23 cellular contexts compared by ENCODE assay signal in genomic region chr12:106455100-106455499, GRCh38.
DNase-seq lines count a peak whose midpoint lies in the region; ATAC-seq and TF ChIP-seq lines count a peak whose summit lies in the region.
"Had no signal": no experiment of that assay in that cellular context is flagged by ENCODE, and none has a peak within 500 bp of the region (broad histone marks: within the 10 kb centered on the region; RNA-seq: fewer than 3 reads in every experiment).

No MANE protein-coding gene starts in this region.

- no peaks in the 10 kb centered on the region for H3F3A ChIP-seq in neural progenitor cell (ENCODE audit: low read depth)

- H3K79me2 ChIP-seq in OCI-LY3 (ENCODE audit: low read length), result no peaks in the 10 kb centered on the region
- no peaks in the 10 kb centered on the region for H3K79me2 ChIP-seq in neural progenitor cell (ENCODE audit: low read depth)

- DNase-seq in GM13976 (ENCODE audit: low spot score) (peak; percentile 7), neural progenitor cell (ENCODE audit: low spot score) (no peak), right atrium auricular region (ENCODE audit: low spot score) (no peak)
- DNase-seq in NK-92 treated with Interleukin-12 subunit alpha and Interleukin-12 subunit beta, amount 100 ng/mL, for 24 hours (lab: John Stamatoyannopoulos, UW), result no peak
- DNase-seq: activated naive CD4-positive, alpha-beta T cell treated with anti-CD3 and anti-CD28 coated beads, Interleukin-2, amount 50 U/mL, for 16 hours; activated T-cell treated with anti-CD3 and anti-CD28 coated beads, Interleukin-2, amount 50 U/mL, for 72 hours; CD4-positive, alpha-beta T cell; DMS 273 treated with DMSO at 0.1 percent for 48 hours; head of caudate nucleus; MG63; NCI-H2171; NCI-H69; PC-3; SHP77; T-cell had no signal

- peak overlapping the region; percentile 78 for H2AFZ ChIP-seq in OCI-LY3 (ENCODE audit: low read depth, low read length)
- no peak overlapping the region for H2AFZ ChIP-seq in neural progenitor cell (replicated peaks)

- H3K4me3 Mint-ChIP-seq in neural progenitor cell, result no peak overlapping the region
- H3K4me3 Mint-ChIP-seq: activated T-cell treated with anti-CD3 and anti-CD28 coated beads, Interleukin-2, amount 50 U/mL, for 72 hours; CD4-positive, alpha-beta T cell; nephron; T-cell had no signal

- peaks cover 35% of the 10 kb centered on the region for H3K4me1 Mint-ChIP-seq in neural progenitor cell

- no peaks in the 10 kb centered on the region for H3K9me3 Mint-ChIP-seq in neural progenitor cell
- H3K9me3 Mint-ChIP-seq: activated T-cell treated with anti-CD3 and anti-CD28 coated beads, Interleukin-2, amount 50 U/mL, for 72 hours; CD4-positive, alpha-beta T cell; nephron; T-cell had no signal

- H3K9me3 ChIP-seq in OCI-LY3 (ENCODE audit: insufficient read depth, low read length) (no peaks in the 10 kb centered on the region), neural progenitor cell (ENCODE audit: low read depth) (no peaks in the 10 kb centered on the region), right atrium auricular region (no peaks in the 10 kb centered on the region)
- H3K9me3 ChIP-seq: HAP-1, MG63 had no signal

- H3K4me2 ChIP-seq in OCI-LY3 (ENCODE audit: low read length) (peak overlapping the region; percentile 71), neural progenitor cell (no peak overlapping the region)

- in situ Hi-C loops in GM13976 (cut with MboI; ENCODE audit: low sequenced_read_pairs, unreplicated experiment), result no loop called here

- TF ChIP-seq CTCF in GM13976 (IDR thresholded peaks at IDR 0.05; ENCODE audit: borderline replicate concordance, control extremely low read depth, extremely low read depth, insufficient read depth, missing control alignments), result no peak
- no peak for TF ChIP-seq CTCF in OCI-LY3 (IDR thresholded peaks at IDR 0.05; ENCODE audit: low read depth, low read length)
- TF ChIP-seq CTCF in neural progenitor cell (IDR thresholded peaks at IDR 0.05), result no peak
- no peak for TF ChIP-seq CTCF in right atrium auricular region (IDR thresholded peaks at IDR 0.05)

- H3K4me1 ChIP-seq in OCI-LY3 (ENCODE audit: low read length) (peaks cover 39% of the 10 kb centered on the region), neural progenitor cell (peaks cover 17% of the 10 kb centered on the region), right atrium auricular region (no peaks in the 10 kb centered on the region)

- ATAC-seq in GM21723 (IDR thresholded peaks at IDR 0.05; ENCODE audit: unreplicated experiment), result peak; percentile 63
- ATAC-seq in HG02981 (IDR thresholded peaks at IDR 0.05; ENCODE audit: unreplicated experiment), result no peak
- ATAC-seq in GM21576 (IDR thresholded peaks at IDR 0.05; ENCODE audit: unreplicated experiment), result no peak
- ATAC-seq: activated T-cell treated with anti-CD3 and anti-CD28 coated beads, Interleukin-2, amount 50 U/mL, for 72 hours; K562; PC-3; T-cell had no signal

- H3K9ac ChIP-seq in OCI-LY3 (ENCODE audit: low read length) (peak overlapping the region; percentile 47), neural progenitor cell (no peak overlapping the region)

- peak overlapping the region; percentile 55 for H3K4me3 ChIP-seq in OCI-LY3 (ENCODE audit: low read length)
- H3K4me3 ChIP-seq in neural progenitor cell, result no peak overlapping the region
- no peak overlapping the region for H3K4me3 ChIP-seq in right atrium auricular region
- H3K4me3 ChIP-seq: cardiac muscle cell, HAP-1, K562, MG63 had no signal

- H4K20me1 ChIP-seq in OCI-LY3 (ENCODE audit: insufficient read depth, low read length) (no peaks in the 10 kb centered on the region), neural progenitor cell (ENCODE audit: low read depth) (no peaks in the 10 kb centered on the region)

- H3K27ac ChIP-seq in OCI-LY3 (ENCODE audit: low read length) (peak overlapping the region; percentile 80), neural progenitor cell (no peak overlapping the region), right atrium auricular region (no peak overlapping the region)
- H3K27ac ChIP-seq: cardiac muscle cell had no signal

- H3K27me3 ChIP-seq in OCI-LY3 (ENCODE audit: low read depth, low read length), result no peaks in the 10 kb centered on the region
- no peaks in the 10 kb centered on the region for H3K27me3 ChIP-seq in neural progenitor cell
- H3K27me3 ChIP-seq in right atrium auricular region, result no peaks in the 10 kb centered on the region
- H3K27me3 ChIP-seq: cardiac muscle cell, MG63 had no signal

- H3K36me3 ChIP-seq in OCI-LY3 (replicated peaks; ENCODE audit: low read depth, low read length), result peaks cover 7% of the 10 kb centered on the region
- H3K36me3 ChIP-seq in neural progenitor cell, result no peaks in the 10 kb centered on the region
- peaks cover 8% of the 10 kb centered on the region for H3K36me3 ChIP-seq in right atrium auricular region

- peaks cover 2% of the 10 kb centered on the region for H3K27me3 Mint-ChIP-seq in neural progenitor cell (ENCODE audit: insufficient read depth, low read depth)
- H3K27me3 Mint-ChIP-seq: CD4-positive, alpha-beta T cell; T-cell had no signal

- H3K27ac Mint-ChIP-seq in neural progenitor cell, result peak overlapping the region; percentile 90
- H3K27ac Mint-ChIP-seq: activated T-cell treated with anti-CD3 and anti-CD28 coated beads, Interleukin-2, amount 50 U/mL, for 72 hours; CD4-positive, alpha-beta T cell; T-cell had no signal

- peaks cover 11% of the 10 kb centered on the region for H3K36me3 Mint-ChIP-seq in neural progenitor cell
